ENCODE assay signal across 8 cellular contexts in genomic region chr5:108748010-108748353, GRCh38. TPM values are rescaled to one million over a fixed set of nuclear protein-coding genes. Genes with fewer than 3 reads are reported as not detected.
DNase-seq lines count a peak whose midpoint lies in the region; ATAC-seq, FAIRE-seq and TF ChIP-seq lines count a peak whose summit lies in the region.

No MANE protein-coding gene starts in this region.

- H3K27me3 Mint-ChIP-seq in mesothelial cell of epicardium (ENCODE audit: low read depth), result no peaks in the 10 kb centered on the region

- no peaks in the 10 kb centered on the region for H3K9me3 Mint-ChIP-seq in mesothelial cell of epicardium

- no peak for FAIRE-seq in A549 (lab: Jason Lieb, UNC)
- FAIRE-seq in frontal cortex (lab: Jason Lieb, UNC), result no peak

- peaks cover 14% of the 10 kb centered on the region for H3K4me1 ChIP-seq in A549

- no peak for TF ChIP-seq CTCF in A549 (IDR thresholded peaks at IDR 0.05)
- TF ChIP-seq CTCF in cardiac fibroblast (IDR thresholded peaks at IDR 0.05; ENCODE audit: low read depth, low read length), result no peak
- no peak for TF ChIP-seq CTCF in mesothelial cell of epicardium (IDR thresholded peaks at IDR 0.05; ENCODE audit: unreplicated experiment)

- DNase-seq in A549 (ENCODE audit: low read depth in 1 of 2, low spot score in 1 of 2), result no peak
- DNase-seq in Jurkat, Clone E6-1 (ENCODE audit: low read depth, low spot score), result no peak
- DNase-seq in cardiac fibroblast (ENCODE audit: low read depth in 2 of 2), result no peak
- no peak for DNase-seq in mesothelial cell of epicardium (ENCODE audit: low spot score in 2 of 2, unreplicated experiment in 2 of 2)
- DNase-seq in H4 (ENCODE audit: low spot score), result no peak
- DNase-seq in DMS53 (lab: John Stamatoyannopoulos, UW), result no peak
- no peak for DNase-seq in frontal cortex (ENCODE audit: low spot score in 2 of 2)

- H3K4me3 Mint-ChIP-seq in mesothelial cell of epicardium, result peak overlapping the region; percentile 86

- TF ChIP-seq EP300 in A549 (IDR thresholded peaks at IDR 0.05), result no peak

- peak overlapping the region; percentile 77 for H3K4me3 ChIP-seq in A549
- H3K4me3 ChIP-seq in Jurkat, Clone E6-1 (ENCODE audit: low read length), result peak overlapping the region; percentile 81
- H3K4me3 ChIP-seq in cardiac fibroblast (replicated peaks in 1 of 2; ENCODE audit: low read depth in 2 of 2, low read length in 2 of 2), result peak overlapping the region; percentile 83

- TF ChIP-seq RAD21 in A549 (conservative IDR thresholded peaks at IDR 0.05 in 1 of 2, IDR thresholded peaks at IDR 0.05 in 1 of 2), result no peak

- TF ChIP-seq POLR2A in A549 (IDR thresholded peaks at IDR 0.05; ENCODE audit: low read length), result no peak

- H3K27ac Mint-ChIP-seq in mesothelial cell of epicardium, result peak overlapping the region; percentile 95

- H3K9me3 ChIP-seq in A549, result no peaks in the 10 kb centered on the region

- CTCF ChIA-PET in A549 (lab: Yijun Ruan, JAX), result no interaction called here

- H3K36me3 Mint-ChIP-seq in mesothelial cell of epicardium, result no peaks in the 10 kb centered on the region

- under 1% methylated on average over 10 of the region's 10 CpGs for WGBS in A549 (ENCODE audit: missing lambda C conversion rate)

- POLR2A ChIA-PET in A549 (lab: Yijun Ruan, JAX), result interaction anchor here (0.9 to 3.1 kb wide), 4 partner anchors 17 to 662 kb away, joined by 4 to 47 read pairs (median 7); partner anchors contain the start of gene PJA2

- H3K4me1 Mint-ChIP-seq in mesothelial cell of epicardium, result peaks cover 45% of the 10 kb centered on the region

- peak overlapping the region; percentile 80 for H3K4me2 ChIP-seq in A549

- ATAC-seq in A549 (peak in 1 of 2 experiments; percentile 1; a peak in 2 of 6 replicates), GM21381 (IDR thresholded peaks at IDR 0.05; ENCODE audit: unreplicated experiment) (no peak)

- H3K27ac ChIP-seq in A549, result peak overlapping the region; percentile 83 to 93

TF ChIP-seq in A549, 52 proteins besides CTCF, POLR2A, EP300 and RAD21:
- TF ChIP-seq SMC3 (IDR thresholded peaks at IDR 0.05) (0 out of 3 replicates have a peak, but pooled peaks have one; percentile 3), NR3C1 (IDR thresholded peaks at IDR 0.05) (no peak), EHMT2 (IDR thresholded peaks at IDR 0.05; ENCODE audit: low read depth) (no peak), HOXA7 (CRISPR knock-in tag; IDR thresholded peaks at IDR 0.05) (0 out of 2 replicates have a peak, but pooled peaks have one; percentile 45)

RNA-seq across cellular contexts. Expression of gene FER, which starts 0.3 kb away (rescaled TPM):
- polyA plus RNA-seq in A549 (2011; rRNA removed), result 11.6 and 12.3 TPM in 2 replicates
- 0.76 and 1.1 TPM in 2 replicates for polyA plus RNA-seq in A549 (2012; cell fraction: cytosol; rRNA removed)
- 0.74 and 0.86 TPM in 2 replicates for polyA plus RNA-seq in A549 (2012; cell fraction: nucleus; rRNA removed)
- polyA plus RNA-seq in A549 (2017; fragmentation: RNase III; extraction: RNeasy Plus Mini Kit Qiagen cat#74134 plus additional on column Dnase treatment), result 3.3 to 3.8 TPM (median 3.6 TPM) in 3 replicates
- 11.0 and 14.3 TPM in 2 replicates for polyA minus RNA-seq in A549 (2011; rRNA and poly(A)+ RNA removed)
- polyA plus RNA-seq in Jurkat, Clone E6-1 (2012; ENCODE audit: insufficient read depth, insufficient read length), result 6.1 TPM
- total RNA-seq in mesothelial cell of epicardium, result 38.8 to 44.3 TPM (median 40.7 TPM) in 3 replicates
- 23.3 and 29.3 TPM in 2 replicates for total RNA-seq in H4 (2014; rRNA removed; shearing (Covaris generic))
- 75.4 TPM for total RNA-seq in frontal cortex
